ENCODE assay signal across 20 cellular contexts in genomic region chr22:20966883-20967696, GRCh38. TPM values are rescaled to one million over a fixed set of nuclear protein-coding genes. Genes with fewer than 3 reads are reported as not detected.
DNase-seq lines count a peak whose midpoint lies in the region; ATAC-seq and TF ChIP-seq lines count a peak whose summit lies in the region.
"Had no signal": no experiment of that assay in that cellular context is flagged by ENCODE, and none has a peak within 500 bp of the region (broad histone marks: within the 10 kb centered on the region; RNA-seq: fewer than 3 reads in every experiment).

Gene AIFM3 (plus strand): TSS chr22:20967255. CDS start chr22:20967945, 690 bp downstream.

- H3K9me3 ChIP-seq in right cardiac atrium (ENCODE audit: control insufficient read depth, low read length) (no peaks in the 10 kb centered on the region), colonic mucosa (no peaks in the 10 kb centered on the region), mucosa of rectum (ENCODE audit: control insufficient read depth in 2 of 2, low read length in 2 of 2) (no peaks in the 10 kb centered on the region), vagina (no peaks in the 10 kb centered on the region), BE2C (no peaks in the 10 kb centered on the region)

- 54% methylated on average over 22 of the region's 22 CpGs for WGBS in right cardiac atrium

- H3K36me3 ChIP-seq in colonic mucosa: no peaks in the 10 kb centered on the region
- peaks cover 2 to 3% of the 10 kb centered on the region in 2 donors for H3K36me3 ChIP-seq in mucosa of rectum (ENCODE audit: control insufficient read depth in 2 of 2, insufficient read depth in 2 of 2, low read length in 2 of 2)
- no peaks in the 10 kb centered on the region for H3K36me3 ChIP-seq in vagina
- H3K36me3 ChIP-seq in BE2C: no peaks in the 10 kb centered on the region

- H3K27me3 ChIP-seq in right cardiac atrium (ENCODE audit: control insufficient read depth, insufficient read depth) (no peaks in the 10 kb centered on the region), colonic mucosa (no peaks in the 10 kb centered on the region), mucosa of rectum (ENCODE audit: control insufficient read depth in 2 of 2, insufficient read depth in 2 of 2, low read length in 2 of 2) (no peaks in the 10 kb centered on the region), vagina (no peaks in the 10 kb centered on the region), BE2C (peaks cover 11% of the 10 kb centered on the region)

- intact Hi-C loops in right cardiac atrium (cut with DNase I) (loop anchor here in 1 of 4 donors (10.0 kb wide), 1 partner anchor 62 kb away; no protein-coding TSS in a partner anchor), cardiac septum (cut with DNase I) (no loop called here), colonic mucosa (cut with DNase I) (loop anchor here (10.0 kb wide), 1 partner anchor 92 kb away; no protein-coding TSS in a partner anchor), vagina (cut with DNase I) (no loop called here)

- DNase-seq in right cardiac atrium (peak in 2 of 3 donors; percentile 47 to 51), cardiac septum (ENCODE audit: low spot score) (no peak), colonic mucosa (no peak), GM20000 (ENCODE audit: low spot score) (no peak), vagina (ENCODE audit: extremely low spot score in 2 of 2) (no peak), BE2C (no peak)
- DNase-seq in effector CD4-positive, alpha-beta T cell: no peak
- DNase-seq: activated CD8-positive, alpha-beta T cell treated with anti-CD3 and anti-CD28 coated beads for 36 hours; activated naive CD8-positive, alpha-beta T cell treated with anti-CD3 and anti-CD28 coated beads, Interleukin-2, amount 50 U/mL, for 24 hours; CD4-positive, alpha-beta T cell; central memory CD4-positive, alpha-beta T cell; DMS79; MM.1S; NCI-H1694 treated with DMSO at 0.1 percent for 48 hours; NCI-H446; stimulated activated CD4-positive, alpha-beta T cell treated with anti-CD3 and anti-CD28 coated beads, Interleukin-12 subunit alpha, Interleukin-12 subunit beta, amount 100 ng/mL, for 4 hours; stimulated activated naive CD4-positive, alpha-beta T cell; T-cell; trophoblast cell had no signal

- H3K9ac ChIP-seq in colonic mucosa (ENCODE audit: low read depth in 2 of 2, low read length in 2 of 2): peak within 1 kb of the TSS; percentile 62 to 88
- peak within 1 kb of the TSS; percentile 44 to 85 for H3K9ac ChIP-seq in mucosa of rectum (ENCODE audit: low read depth in 1 of 2, low read length in 2 of 2)

- H3K4me1 ChIP-seq in right cardiac atrium (ENCODE audit: control insufficient read depth, insufficient read depth, low read length) (no peaks in the 10 kb centered on the region), colonic mucosa (peaks cover 3% of the 10 kb centered on the region), mucosa of rectum (ENCODE audit: control insufficient read depth in 2 of 2, insufficient read depth in 2 of 2, low read length in 2 of 2) (peaks cover 29 to 33% of the 10 kb centered on the region in 2 donors), vagina (peaks cover 5% of the 10 kb centered on the region), BE2C (no peaks in the 10 kb centered on the region; the same call in 1 of the 2 replicates)

- H3K27ac ChIP-seq in right cardiac atrium (ENCODE audit: low read length): no peak within 1 kb of the TSS
- peak within 1 kb of the TSS; percentile 87 for H3K27ac ChIP-seq in colonic mucosa
- H3K27ac ChIP-seq in mucosa of rectum (ENCODE audit: low read depth in 2 of 2, low read length in 2 of 2): peak within 1 kb of the TSS; percentile 89 to 94
- H3K27ac ChIP-seq in vagina: no peak within 1 kb of the TSS

- no peak for ATAC-seq in right cardiac atrium
- ATAC-seq: activated CD8-positive, alpha-beta T cell treated with anti-CD3 and anti-CD28 coated beads for 36 hours; activated naive CD8-positive, alpha-beta T cell treated with anti-CD3 and anti-CD28 coated beads, Interleukin-2, amount 50 U/mL, for 24 hours; T-cell had no signal

- H3K4me3 ChIP-seq in right cardiac atrium (ENCODE audit: low read length): no peak within 1 kb of the TSS
- no peak within 1 kb of the TSS for H3K4me3 ChIP-seq in colonic mucosa
- H3K4me3 ChIP-seq in mucosa of rectum (ENCODE audit: low read length in 2 of 2): peak within 1 kb of the TSS; percentile 42 to 62
- no peak within 1 kb of the TSS for H3K4me3 ChIP-seq in vagina
- H3K4me3 ChIP-seq in BE2C (ENCODE audit: low read depth, low read length): no peak within 1 kb of the TSS

- TF ChIP-seq POLR2A in vagina (IDR thresholded peaks at IDR 0.05): no peak

- TF ChIP-seq CTCF in colonic mucosa (IDR thresholded peaks at IDR 0.05) (no peak), GM20000 (IDR thresholded peaks at IDR 0.05; ENCODE audit: extremely low read depth, missing control alignments) (no peak), vagina (IDR thresholded peaks at IDR 0.05) (no peak), BE2C (IDR thresholded peaks at IDR 0.05; ENCODE audit: low read depth, low read length) (no peak)

RNA-seq across cellular contexts. Expression of gene AIFM3, which starts in this region (rescaled TPM):
- total RNA-seq in right cardiac atrium (1 to 10 TPM; 1.0 to 2.1 (median 1.4) TPM), cardiac septum (0.54 TPM), colonic mucosa (100 to 1,000 TPM in 1 of 2 donors, 10 to 100 TPM in 1; 76.9 to 156 TPM), vagina (not detected)
- polyA plus RNA-seq in right cardiac atrium: 1.4 TPM
- polyA plus RNA-seq in BE2C (2012; ENCODE audit: insufficient read depth, insufficient read length, low read depth): 3.2 TPM

Comparison
In these comparisons a context has a peak if more than half of its experiments do, and no peak if none do; other contexts are left out.
1. RNA of gene AIFM3 (total RNA-seq): 76.9 to 156 TPM in colonic mucosa; 1.0 to 2.1 TPM in right cardiac atrium, 0.54 TPM in cardiac septum (single experiment) and not detected in vagina (single experiment); every median in the first group is over 10 times any median in the second.
2. DNase-seq: peak in right cardiac atrium (2 of 3); none in cardiac septum (single experiment), colonic mucosa (single experiment), effector CD4-positive, alpha-beta T cell (single experiment), GM20000 (single experiment), vagina (0 of 2) and BE2C (single experiment).
3. H3K27ac ChIP-seq: peak in colonic mucosa (single experiment) and mucosa of rectum (2 of 2); none in right cardiac atrium (single experiment) and vagina (single experiment).
4. H3K4me3 ChIP-seq: peak in mucosa of rectum (2 of 2); none in right cardiac atrium (single experiment), colonic mucosa (single experiment), vagina (0 of 2) and BE2C (single experiment).